Comparison of ENCODE assay signal across 10 cellular contexts in the genomic region with DNA sequence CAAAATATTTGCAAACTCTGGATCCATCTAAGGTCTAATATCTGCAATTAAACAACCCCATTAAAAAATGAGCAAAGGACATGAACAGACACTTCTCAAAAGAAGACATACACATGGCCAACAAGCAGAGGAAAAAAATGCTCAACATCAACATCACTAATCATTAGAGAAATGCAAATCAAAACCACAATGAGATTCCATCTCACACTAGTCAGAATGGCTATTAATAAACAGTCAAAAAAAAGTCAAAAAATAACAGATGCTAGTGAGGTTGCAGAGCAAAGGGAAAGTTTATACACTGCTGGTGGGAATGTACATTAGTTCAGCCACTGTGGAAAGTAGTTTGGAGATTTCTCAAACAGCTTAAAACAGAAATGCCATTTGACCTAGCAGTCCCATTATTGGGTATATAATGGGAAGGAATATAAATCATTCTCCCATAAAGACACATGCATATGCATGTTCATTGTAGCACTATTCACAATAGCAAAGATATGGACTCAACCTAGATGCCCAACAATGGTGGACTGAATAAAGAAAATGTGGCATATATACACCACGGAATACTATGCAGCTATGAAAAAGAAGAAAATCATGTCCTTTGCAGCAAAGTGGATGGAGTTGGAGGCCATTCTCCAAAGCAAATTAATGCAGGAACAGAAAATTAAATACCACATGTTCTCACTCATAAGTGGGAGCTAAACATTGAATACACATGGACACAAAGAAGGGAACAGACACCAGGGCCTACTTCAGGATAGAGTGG. TPM values are rescaled to one million over a fixed set of nuclear protein-coding genes. Genes with fewer than 3 reads are reported as not detected.
DNase-seq lines count a peak whose midpoint lies in the region; ATAC-seq and TF ChIP-seq lines count a peak whose summit lies in the region.
"Had no signal": no experiment of that assay in that cellular context is flagged by ENCODE, and none has a peak within 500 bp of the region (broad histone marks: within the 10 kb centered on the region; RNA-seq: fewer than 3 reads in every experiment).

No MANE protein-coding gene starts in this region.

- peaks cover 30% of the 10 kb centered on the region for H3K9me3 ChIP-seq in BLaER1
- no peaks in the 10 kb centered on the region for H3K9me3 ChIP-seq in aorta (ENCODE audit: control insufficient read depth, low read length)

- H4K20me1 ChIP-seq in BLaER1 = peaks cover 96% of the 10 kb centered on the region

- ATAC-seq in GM18870 (IDR thresholded peaks at IDR 0.05; ENCODE audit: unreplicated experiment) (peak; percentile 49), activated B cell treated with CpG ODN at 0.5 μM for 24 hours (ENCODE audit: low read depth) (peak; percentile 49), aorta (ENCODE audit: low FRiP score) (no peak), left colon (no peak), HG03135 (IDR thresholded peaks at IDR 0.05; ENCODE audit: unreplicated experiment) (no peak)
- ATAC-seq: esophagus mucosa had no signal

- peak overlapping the region; percentile 66 for H3K27ac Mint-ChIP-seq in activated B cell treated with CpG ODN at 0.5 μM for 24 hours
- H3K27ac Mint-ChIP-seq in immature natural killer cell = peak overlapping the region; percentile 25 to 74 (median 56)

- H3K4me1 Mint-ChIP-seq in activated B cell treated with CpG ODN at 0.5 μM for 24 hours (peaks cover 67% of the 10 kb centered on the region), immature natural killer cell (peaks cover 56 to 75% of the 10 kb centered on the region in 2 donors)

- no peak for DNase-seq in activated B cell treated with CpG ODN at 0.5 μM for 24 hours
- DNase-seq in immature natural killer cell = no peak
- DNase-seq in aorta = no peak
- no peak for DNase-seq in left colon
- DNase-seq in iPS-NIHi11 (ENCODE audit: low spot score) = no peak
- DNase-seq: activated CD8-positive, alpha-beta memory T cell treated with anti-CD3 and anti-CD28 coated beads for 24 hours had no signal

- H3K4me1 ChIP-seq in BLaER1 (peaks cover 37% of the 10 kb centered on the region), aorta (ENCODE audit: control insufficient read depth in 1 of 2, insufficient read depth in 2 of 2, low read length in 2 of 2) (peaks cover 5 to 11% of the 10 kb centered on the region in 2 donors)

- H3K36me3 ChIP-seq in BLaER1 (peaks cover 94% of the 10 kb centered on the region), aorta (ENCODE audit: control insufficient read depth in 1 of 2, insufficient read depth in 2 of 2, low read length in 1 of 2) (peaks cover 2 to 20% of the 10 kb centered on the region in 2 donors)

- no peak overlapping the region for H3K27ac ChIP-seq in BLaER1
- H3K27ac ChIP-seq in aorta (ENCODE audit: low read depth in 1 of 2, low read length in 2 of 2) = no peak overlapping the region

- WGBS in aorta, 2 donors = 97 to 100% methylated on average over 1 of the region's 1 CpG

- no peak overlapping the region for H3K9ac ChIP-seq in BLaER1

- intact Hi-C loops in activated B cell treated with CpG ODN at 0.5 μM for 24 hours (cut with micrococcal nuclease) = loop anchor here (1.0 kb wide), 1 partner anchor 8 kb away; no protein-coding TSS in a partner anchor
- intact Hi-C loops in aorta (cut with DNase I) = no loop called here
- intact Hi-C loops in left colon (cut with DNase I, micrococcal nuclease) = no loop called here

- H3K27me3 ChIP-seq in BLaER1 = no peaks in the 10 kb centered on the region
- no peaks in the 10 kb centered on the region for H3K27me3 ChIP-seq in aorta (ENCODE audit: control insufficient read depth in 1 of 2, insufficient read depth in 2 of 2, low read length in 1 of 2)

- CTCF ChIA-PET in activated B cell treated with CpG ODN at 0.5 μM for 24 hours (lab: Charles Lee) = no interaction called here

- H3K4me3 ChIP-seq in BLaER1 = peak overlapping the region; percentile 29
- no peak overlapping the region for H3K4me3 ChIP-seq in aorta (ENCODE audit: low read length in 2 of 2)

- TF ChIP-seq CTCF in activated B cell treated with CpG ODN at 0.5 μM for 24 hours (IDR thresholded peaks at IDR 0.05) = no peak

- POLR2A ChIA-PET in activated B cell treated with CpG ODN at 0.5 μM for 24 hours (lab: Charles Lee) = interaction anchor here (3.3 kb wide), 1 partner anchor 9 kb away, joined by 29 read pairs; a partner anchor contains a TSS

- H3K4me3 Mint-ChIP-seq in activated B cell treated with CpG ODN at 0.5 μM for 24 hours (peak overlapping the region; percentile 70), immature natural killer cell (peak overlapping the region; percentile 13 to 77 (median 62))

- H3K36me3 Mint-ChIP-seq in activated B cell treated with CpG ODN at 0.5 μM for 24 hours (ENCODE audit: low read depth) (peaks cover 87% of the 10 kb centered on the region), immature natural killer cell (peaks cover 30 to 57% (median 47%) of the 10 kb centered on the region in 3 donors)

- H3K9me3 Mint-ChIP-seq in activated B cell treated with CpG ODN at 0.5 μM for 24 hours (peaks cover 6% of the 10 kb centered on the region), immature natural killer cell (no peaks in the 10 kb centered on the region)

- H3K27me3 Mint-ChIP-seq in activated B cell treated with CpG ODN at 0.5 μM for 24 hours = no peaks in the 10 kb centered on the region
- H3K27me3 Mint-ChIP-seq in immature natural killer cell (ENCODE audit: low read depth in 3 of 3) = peaks cover 0 to 4% (median 1%) of the 10 kb centered on the region in 3 donors

- H3K4me2 ChIP-seq in BLaER1 = peak overlapping the region; percentile 75

RNA-seq across cellular contexts. Expression of a gene that starts 9.1 kb away (rescaled TPM):
- total RNA-seq in activated B cell treated with CpG ODN at 0.5 μM for 24 hours = 49.6 and 51.9 TPM in 2 replicates
- polyA plus RNA-seq in immature natural killer cell = 10 to 100 TPM; 17.2 to 59.2 (median 17.9) TPM
- total RNA-seq in aorta = 10 to 100 TPM; 48.7 to 59.4 TPM
- 10 to 100 TPM; 10.4 to 22.3 TPM for polyA plus RNA-seq in aorta
- 10 to 100 TPM; 28.5 to 29.8 TPM for total RNA-seq in left colon

RNA-seq across cellular contexts. Expression of a gene that starts 49.6 kb away (rescaled TPM):
- 76.5 and 78.4 TPM in 2 replicates for total RNA-seq in activated B cell treated with CpG ODN at 0.5 μM for 24 hours
- 10 to 100 TPM; 14.3 to 41.9 (median 18.7) TPM for polyA plus RNA-seq in immature natural killer cell
- total RNA-seq in aorta = 10 to 100 TPM; 23.3 to 26.4 TPM
- 10 to 100 TPM; 16.3 to 32.3 TPM for polyA plus RNA-seq in aorta
- 10 to 100 TPM; 28.3 TPM for total RNA-seq in left colon

Comparison
In these comparisons a context has a peak if more than half of its experiments do, and no peak if none do; other contexts are left out.
1. ATAC-seq: peak in GM18870 (single experiment) and activated B cell treated with CpG ODN at 0.5 μM for 24 hours (single experiment); none in aorta (single experiment), left colon (single experiment) and HG03135 (single experiment).